17 cellular contexts compared by ENCODE assay signal in the genomic region with DNA sequence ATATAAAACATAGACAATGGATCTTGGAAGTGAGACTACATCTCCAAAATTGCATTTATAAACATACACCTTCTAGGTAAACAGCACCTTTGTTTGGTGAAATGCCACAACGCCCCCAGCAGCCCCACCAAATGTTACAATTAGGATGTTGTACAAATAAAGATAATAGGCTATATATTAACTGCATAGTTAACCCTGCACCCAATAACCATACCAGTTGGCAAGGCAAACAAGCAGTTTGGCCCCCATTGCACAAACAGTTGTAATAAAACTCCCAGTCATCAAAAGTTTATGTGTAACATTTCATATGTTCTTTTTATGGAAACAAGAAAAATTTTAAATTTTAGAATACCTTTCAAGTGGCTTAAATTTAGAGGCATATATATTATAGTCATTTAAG.
A peak's percentile ranks its signal among the peaks of the same experiment; 100 is the strongest.
DNase-seq lines count a peak whose midpoint lies in the region; ATAC-seq, FAIRE-seq and TF ChIP-seq lines count a peak whose summit lies in the region.
"Had no signal": no experiment of that assay in that cellular context is flagged by ENCODE, and none has a peak within 500 bp of the region (broad histone marks: within the 10 kb centered on the region; RNA-seq: fewer than 3 reads in every experiment).

No MANE protein-coding gene starts in this region.

- H3K9me3 ChIP-seq in HepG2 (ENCODE audit: low read length) (no peaks in the 10 kb centered on the region), right lobe of liver (no peaks in the 10 kb centered on the region), K562 (replicated peaks; ENCODE audit: control insufficient read depth, insufficient read depth, low read depth, low read length) (no peaks in the 10 kb centered on the region)
- no peaks in the 10 kb centered on the region for H3K9me3 ChIP-seq in CD4-positive, alpha-beta T cell (ENCODE audit: control insufficient read depth, low read length)
- H3K9me3 ChIP-seq: Caco-2 had no signal

- no peak for TF ChIP-seq EP300 in HepG2 (IDR thresholded peaks at IDR 0.05; ENCODE audit: low read depth in 2 of 2, low read length in 2 of 2)
- TF ChIP-seq EP300 in HepG2 (CRISPR knock-in tag; IDR thresholded peaks at IDR 0.05; ENCODE audit: borderline replicate concordance) = no peak
- no peak for TF ChIP-seq EP300 in K562 (IDR thresholded peaks at IDR 0.05; ENCODE audit: low read length)

- H3K79me2 ChIP-seq in HepG2 (ENCODE audit: insufficient read depth, low read length) = no peaks in the 10 kb centered on the region
- no peaks in the 10 kb centered on the region for H3K79me2 ChIP-seq in K562 (ENCODE audit: control insufficient read depth, insufficient read depth, low read length)

- CTCF ChIA-PET in HepG2 (lab: Yijun Ruan, JAX; ENCODE audit: low intra/inter-chr PET ratio, low total read pairs) (no interaction called here), K562 (lab: Yijun Ruan, JAX; ENCODE audit: low intra/inter-chr PET ratio) (no interaction called here)
- CTCF ChIA-PET in CD4-positive, alpha-beta T cell (lab: Charles Lee) = no interaction called here

- no peak overlapping the region for H3K27ac ChIP-seq in HepG2 (ENCODE audit: extremely low read length, insufficient read depth, low read length)
- H3K27ac ChIP-seq in right lobe of liver = no peak overlapping the region
- no peak overlapping the region for H3K27ac ChIP-seq in K562 (ENCODE audit: extremely low read depth, low read depth, low read length)
- no peak overlapping the region for H3K27ac ChIP-seq in CD4-positive, alpha-beta T cell (ENCODE audit: low read depth, low read length)

- no peaks in the 10 kb centered on the region for H3K4me1 Mint-ChIP-seq in CD4-positive, alpha-beta T cell (ENCODE audit: low read depth)

- TF ChIP-seq RAD21 in HepG2 (CRISPR knock-in tag; IDR thresholded peaks at IDR 0.05) (no peak), K562 (CRISPR knock-in tag; conservative IDR thresholded peaks at IDR 0.05 in 1 of 2, IDR thresholded peaks at IDR 0.05 in 1 of 2) (no peak)

- H3K4me1 ChIP-seq in HepG2 (ENCODE audit: insufficient read depth, low read length) = peaks cover 27% of the 10 kb centered on the region
- peaks cover 0 to 14% (median 2%) of the 10 kb centered on the region in 4 donors for H3K4me1 ChIP-seq in right lobe of liver
- H3K4me1 ChIP-seq in K562 (replicated peaks in 1 of 2; ENCODE audit: control insufficient read depth in 2 of 2, insufficient read depth in 2 of 2, low read length in 2 of 2) = no peaks in the 10 kb centered on the region
- H3K4me1 ChIP-seq: Caco-2 had no signal

- H3K4me2 ChIP-seq in HepG2 (ENCODE audit: low read depth, low read length) (no peak overlapping the region), K562 (ENCODE audit: insufficient read depth, low read length) (no peak overlapping the region)

- no peak for DNase-seq in HepG2 (ENCODE audit: low spot score)
- no peak for DNase-seq in right lobe of liver
- peak; percentile 11 to 26 for DNase-seq in NCI-H1930 (lab: John Stamatoyannopoulos, UW)
- no peak for DNase-seq in K562 (ENCODE audit: extremely low read depth in 1 of 4, low spot score in 3 of 4)
- no peak for DNase-seq in CD4-positive, alpha-beta T cell
- no peak for DNase-seq in GM12891 (ENCODE audit: insufficient read length, low spot score)
- DNase-seq in HT-29 (ENCODE audit: low spot score) = no peak
- DNase-seq: 8988T; C1 segment of cervical spinal cord; Caco-2; CD8-positive, alpha-beta T cell; DMS153; DND-41; H7; HCEC 1CT had no signal

- POLR2A ChIA-PET in HepG2 (lab: Yijun Ruan, JAX) = no interaction called here
- POLR2A ChIA-PET in K562 (lab: Yijun Ruan, JAX) = no interaction called here
- POLR2A ChIA-PET in CD4-positive, alpha-beta T cell (lab: Charles Lee) = no interaction called here

- in situ Hi-C loops in HepG2 (cut with HindIII; ENCODE audit: extremely low pct_ligation_motif_present, low pct_unique_long_range_greater_than_20kb) = loop anchor here (25.0 kb wide), 1 partner anchor 1188 kb away; no protein-coding TSS in a partner anchor
- in situ Hi-C loops in K562 (cut with MboI) = no loop called here

- H3K27me3 Mint-ChIP-seq in CD4-positive, alpha-beta T cell = no peaks in the 10 kb centered on the region

- no peak overlapping the region for H3K27ac Mint-ChIP-seq in CD4-positive, alpha-beta T cell
- H3K27ac Mint-ChIP-seq: CD8-positive, alpha-beta T cell had no signal

- ATAC-seq in HepG2 (no peak), right lobe of liver (no peak), K562 (no peak)
- ATAC-seq in CD4-positive, alpha-beta T cell (ENCODE audit: poor library complexity) = no peak
- ATAC-seq: CD8-positive, alpha-beta T cell had no signal

- BruUV-seq in HepG2 (replicated peaks; lab: Mats Ljungman, UMichigan) (no TSS peak), K562 (replicated peaks; lab: Mats Ljungman, UMichigan) (no TSS peak)

- no peaks in the 10 kb centered on the region for H3K27me3 ChIP-seq in HepG2 (ENCODE audit: control insufficient read depth in 1 of 2, insufficient read depth in 2 of 2, low read length in 2 of 2)
- H3K27me3 ChIP-seq in right lobe of liver = no peaks in the 10 kb centered on the region
- no peaks in the 10 kb centered on the region for H3K27me3 ChIP-seq in K562 (ENCODE audit: control insufficient read depth in 2 of 2, insufficient read depth in 2 of 2, low read length in 2 of 2)
- no peaks in the 10 kb centered on the region for H3K27me3 ChIP-seq in CD4-positive, alpha-beta T cell (ENCODE audit: control insufficient read depth, insufficient read depth, low read length)

- no peak overlapping the region for H3K4me3 Mint-ChIP-seq in CD4-positive, alpha-beta T cell
- H3K4me3 Mint-ChIP-seq: CD8-positive, alpha-beta T cell had no signal

- intact Hi-C loops in HepG2 (cut with micrococcal nuclease; ENCODE audit: unreplicated experiment) (no loop called here), right lobe of liver (cut with DNase I) (no loop called here), K562 (cut with micrococcal nuclease) (no loop called here)
- intact Hi-C loops in CD4-positive, alpha-beta T cell (cut with DNase I, micrococcal nuclease) = no loop called here

- H2AFZ ChIP-seq in HepG2 (ENCODE audit: low read length) = no peak overlapping the region
- H2AFZ ChIP-seq in K562 (ENCODE audit: low read depth, low read length) = no peak overlapping the region

- peaks cover 38% of the 10 kb centered on the region for H3K36me3 Mint-ChIP-seq in CD4-positive, alpha-beta T cell (ENCODE audit: low read depth)

- no peaks in the 10 kb centered on the region for H3K9me1 ChIP-seq in K562 (ENCODE audit: control insufficient read depth, insufficient read depth, low read length)

- H3K4me3 ChIP-seq in HepG2 (replicated peaks in 1 of 3; ENCODE audit: insufficient read depth in 1 of 3, low read depth in 2 of 3, low read length in 3 of 3) (no peak overlapping the region), right lobe of liver (no peak overlapping the region), K562 (no peak overlapping the region)

- H3K9me3 Mint-ChIP-seq in CD4-positive, alpha-beta T cell = no peaks in the 10 kb centered on the region
- H3K9me3 Mint-ChIP-seq: CD8-positive, alpha-beta T cell had no signal

- peaks cover 5 to 30% of the 10 kb centered on the region in 2 experiments for H3K36me3 ChIP-seq in HepG2 (replicated peaks in 1 of 2; ENCODE audit: control insufficient read depth in 1 of 2, insufficient read depth in 2 of 2, low read length in 2 of 2)
- H3K36me3 ChIP-seq in right lobe of liver = peaks cover 0 to 16% (median 2%) of the 10 kb centered on the region in 4 donors
- H3K36me3 ChIP-seq in K562 (ENCODE audit: control insufficient read depth, insufficient read depth, low read length) = peaks cover 33% of the 10 kb centered on the region; the same call in 2 of the 3 replicates

- peaks cover 10% of the 10 kb centered on the region; the same call in 1 of the 2 replicates for H4K20me1 ChIP-seq in HepG2 (ENCODE audit: insufficient read depth, low read length)
- no peaks in the 10 kb centered on the region for H4K20me1 ChIP-seq in K562 (replicated peaks; ENCODE audit: control insufficient read depth, insufficient read depth, low read length)

- TF ChIP-seq POLR2A in HepG2 (IDR thresholded peaks at IDR 0.05; ENCODE audit: insufficient read depth in 1 of 2, low read depth in 2 of 2, low read length in 2 of 2) (0 out of 4 replicates have a peak, but pooled peaks of 1 of the 2 experiments have one; percentile 12), right lobe of liver (IDR thresholded peaks at IDR 0.05) (no peak), K562 (conservative IDR thresholded peaks at IDR 0.05) (no peak), GM12891 (IDR thresholded peaks at IDR 0.05; ENCODE audit: low read depth, low read length) (no peak)

- TF ChIP-seq CTCF in HepG2 (CRISPR knock-in tag; IDR thresholded peaks at IDR 0.05) (no peak), right lobe of liver (IDR thresholded peaks at IDR 0.05) (no peak), K562 (IDR thresholded peaks at IDR 0.05 in 2 of 3, conservative IDR thresholded peaks at IDR 0.05 in 1 of 3; ENCODE audit: insufficient read depth in 2 of 3, low read depth in 1 of 3, low read length in 3 of 3) (no peak)
- no peak for TF ChIP-seq CTCF in CD4-positive, alpha-beta T cell (IDR thresholded peaks at IDR 0.05)

- no peak overlapping the region for H3K9ac ChIP-seq in HepG2 (ENCODE audit: insufficient read depth, low read depth, low read length)
- H3K9ac ChIP-seq in K562 (ENCODE audit: insufficient read depth in 1 of 2, low read depth in 2 of 2, low read length in 2 of 2) = no peak overlapping the region

- 67% methylated on average over 1 of the region's 1 CpG for WGBS in HepG2 (ENCODE audit: low lambda C conversion rate)
- WGBS in right lobe of liver (ENCODE audit: insufficient coverage, low coverage, low lambda C conversion rate, missing lambda C conversion rate) = 60% methylated on average over 1 of the region's 1 CpG
- WGBS in K562 (ENCODE audit: insufficient coverage, low coverage, missing lambda C conversion rate) = 87% methylated on average over 1 of the region's 1 CpG

- FAIRE-seq in HepG2 (lab: Jason Lieb, UNC) = no peak
- no peak for FAIRE-seq in K562 (lab: Jason Lieb, UNC)
- no peak for FAIRE-seq in GM12891 (lab: Jason Lieb, UNC)
- FAIRE-seq: GM18507, H1 had no signal

TF ChIP-seq in HepG2, 621 proteins besides CTCF, POLR2A, EP300 and RAD21 (continues in another document):
- peak; percentile 96 for TF ChIP-seq RBM22 (optimal IDR thresholded peaks at IDR 0.05; ENCODE audit: low read length)
- TF ChIP-seq, protein P1, sequence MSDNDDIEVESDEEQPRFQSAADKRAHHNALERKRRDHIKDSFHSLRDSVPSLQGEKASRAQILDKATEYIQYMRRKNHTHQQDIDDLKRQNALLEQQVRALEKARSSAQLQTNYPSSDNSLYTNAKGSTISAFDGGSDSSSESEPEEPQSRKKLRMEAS (IDR thresholded peaks at IDR 0.05) = no peak

TF ChIP-seq in K562, 482 proteins besides CTCF, POLR2A, EP300 and RAD21 (continues in another document):
- peak; percentile 17 for TF ChIP-seq RBM22 (IDR thresholded peaks at IDR 0.05; ENCODE audit: low read depth, low read length, poor library complexity, severe bottlenecking)
- TF ChIP-seq ZFP1 (CRISPR knock-in tag; IDR thresholded peaks at IDR 0.05) = no peak

TF ChIP-seq in GM12891, 5 proteins besides CTCF, POLR2A, EP300 and RAD21 (continues in another document):
- TF ChIP-seq PAX5 (IDR thresholded peaks at IDR 0.05; ENCODE audit: insufficient read depth, low read length, severe bottlenecking) (no peak), POLR2AphosphoS5 (IDR thresholded peaks at IDR 0.05; ENCODE audit: low read depth, low read length) (no peak), POU2F2 (IDR thresholded peaks at IDR 0.05; ENCODE audit: low read depth, low read length) (no peak), TAF1 (IDR thresholded peaks at IDR 0.05; ENCODE audit: low read depth, low read length) (no peak)

Comparison
In these comparisons a context has a peak if more than half of its experiments do, and no peak if none do; other contexts are left out.
1. DNase-seq: peak in NCI-H1930 (2 of 2); none in HepG2 (single experiment), right lobe of liver (0 of 3), K562 (0 of 4), CD4-positive, alpha-beta T cell (0 of 10), GM12891 (single experiment) and HT-29 (single experiment).
2. Of the 241 proteins assayed by ChIP-seq in both HepG2 and K562: peak only in HepG2: POLR2G; only in K562: none; in both: RBM22; in neither: 238; mixed calls (peak in some experiments, not most) for 1.